ENCODE assay signal across 18 cellular contexts in the genomic region with DNA sequence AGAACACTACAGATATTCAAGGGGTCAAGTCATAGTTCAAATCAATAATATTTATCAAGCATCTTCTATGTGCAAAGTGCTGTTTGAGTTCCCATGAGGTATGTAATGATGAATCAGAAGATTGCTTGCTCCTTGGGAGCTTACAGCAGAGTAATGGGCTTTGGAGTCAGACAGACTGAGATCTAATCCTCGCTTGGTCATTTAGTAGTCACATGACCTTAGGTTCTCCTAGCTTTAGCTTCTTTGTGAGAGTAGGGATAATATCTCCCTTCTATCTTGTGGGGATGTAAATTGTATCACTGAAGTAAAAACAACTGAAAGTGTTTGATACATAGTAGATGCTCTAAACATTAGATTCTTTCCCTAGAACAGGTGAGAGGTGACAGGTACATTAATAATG.
"Had no signal": no experiment of that assay in that cellular context is flagged by ENCODE, and none has a peak within 500 bp of the region (broad histone marks: within the 10 kb centered on the region; RNA-seq: fewer than 3 reads in every experiment).

No MANE protein-coding gene starts in this region.

- DNase-seq: activated CD4-positive, alpha-beta T cell treated with anti-CD3 and anti-CD28 coated beads, Interleukin-2, amount 50 U/mL, for 48 hours; activated CD4-positive, CD25-positive, alpha-beta regulatory T cell; activated CD8-positive, alpha-beta memory T cell treated with anti-CD3 and anti-CD28 coated beads, Interleukin-2, amount 10 ng/mL, durations not matched to agents 7 days and 5 days; activated T-cell treated with anti-CD3 and anti-CD28 coated beads, Interleukin-2, amount 50 U/mL, for 24 hours; brain microvascular endothelial cell; endodermal cell; hypothalamus; left cardiac atrium; lower lobe of right lung; midbrain; occipital lobe; sigmoid colon; stimulated activated CD4-positive, alpha-beta T cell treated with anti-CD3 and anti-CD28 coated beads, Interleukin-4, amount 100 ng/mL, for 1 hour; stimulated activated CD8-positive, alpha-beta memory T cell treated with anti-CD3 and anti-CD28 coated beads, Interleukin-4, amount 100 ng/mL, for 48 hours; stimulated activated naive CD8-positive, alpha-beta T cell treated with anti-CD3 and anti-CD28 coated beads, Interleukin-15, amount 100 ng/mL, for 72 hours; T-helper 17 cell; testis; upper lobe of right lung had no signal

- H3K27me3 Mint-ChIP-seq: activated CD8-positive, alpha-beta memory T cell treated with anti-CD3 and anti-CD28 coated beads, Interleukin-2, amount 10 ng/mL, durations not matched to agents 7 days and 5 days; activated T-cell treated with anti-CD3 and anti-CD28 coated beads, Interleukin-2, amount 50 U/mL, for 24 hours; stimulated activated naive CD8-positive, alpha-beta T cell treated with anti-CD3 and anti-CD28 coated beads, Interleukin-15, amount 100 ng/mL, for 72 hours; T-helper 17 cell had no signal

- H3K9me3 Mint-ChIP-seq: activated T-cell treated with anti-CD3 and anti-CD28 coated beads, Interleukin-2, amount 50 U/mL, for 24 hours; endodermal cell; stimulated activated naive CD8-positive, alpha-beta T cell treated with anti-CD3 and anti-CD28 coated beads, Interleukin-15, amount 100 ng/mL, for 72 hours had no signal

- ATAC-seq: activated CD8-positive, alpha-beta memory T cell treated with anti-CD3 and anti-CD28 coated beads, Interleukin-2, amount 10 ng/mL, durations not matched to agents 7 days and 5 days; left cardiac atrium; lower lobe of right lung; stimulated activated naive CD8-positive, alpha-beta T cell treated with anti-CD3 and anti-CD28 coated beads, Interleukin-15, amount 100 ng/mL, for 72 hours; T-helper 17 cell; upper lobe of right lung had no signal

- H3K4me1 Mint-ChIP-seq: activated CD8-positive, alpha-beta memory T cell treated with anti-CD3 and anti-CD28 coated beads, Interleukin-2, amount 10 ng/mL, durations not matched to agents 7 days and 5 days had no signal

- H3K27ac Mint-ChIP-seq: activated CD8-positive, alpha-beta memory T cell treated with anti-CD3 and anti-CD28 coated beads, Interleukin-2, amount 10 ng/mL, durations not matched to agents 7 days and 5 days; endodermal cell had no signal

- H3K4me3 Mint-ChIP-seq: activated CD8-positive, alpha-beta memory T cell treated with anti-CD3 and anti-CD28 coated beads, Interleukin-2, amount 10 ng/mL, durations not matched to agents 7 days and 5 days; activated T-cell treated with anti-CD3 and anti-CD28 coated beads, Interleukin-2, amount 50 U/mL, for 24 hours; endodermal cell; stimulated activated naive CD8-positive, alpha-beta T cell treated with anti-CD3 and anti-CD28 coated beads, Interleukin-15, amount 100 ng/mL, for 72 hours; T-helper 17 cell had no signal
